1 cellular context compared by ENCODE assay signal in genomic region chr4:87838207-87838606, GRCh38.
TF ChIP-seq lines count a peak whose summit lies in the region.

No MANE protein-coding gene starts in this region.

TF ChIP-seq in SK-N-SH treated with all-trans-retinoic acid at 6 μM for 48 hours, 23 proteins besides CTCF, POLR2A, EP300 and RAD21 (continued from another document):
- TF ChIP-seq TSHZ2 (CRISPR knock-in tag; IDR thresholded peaks at IDR 0.05) (no peak), RARB (CRISPR knock-in tag; IDR thresholded peaks at IDR 0.05) (no peak)
- TF ChIP-seq, protein P1, sequence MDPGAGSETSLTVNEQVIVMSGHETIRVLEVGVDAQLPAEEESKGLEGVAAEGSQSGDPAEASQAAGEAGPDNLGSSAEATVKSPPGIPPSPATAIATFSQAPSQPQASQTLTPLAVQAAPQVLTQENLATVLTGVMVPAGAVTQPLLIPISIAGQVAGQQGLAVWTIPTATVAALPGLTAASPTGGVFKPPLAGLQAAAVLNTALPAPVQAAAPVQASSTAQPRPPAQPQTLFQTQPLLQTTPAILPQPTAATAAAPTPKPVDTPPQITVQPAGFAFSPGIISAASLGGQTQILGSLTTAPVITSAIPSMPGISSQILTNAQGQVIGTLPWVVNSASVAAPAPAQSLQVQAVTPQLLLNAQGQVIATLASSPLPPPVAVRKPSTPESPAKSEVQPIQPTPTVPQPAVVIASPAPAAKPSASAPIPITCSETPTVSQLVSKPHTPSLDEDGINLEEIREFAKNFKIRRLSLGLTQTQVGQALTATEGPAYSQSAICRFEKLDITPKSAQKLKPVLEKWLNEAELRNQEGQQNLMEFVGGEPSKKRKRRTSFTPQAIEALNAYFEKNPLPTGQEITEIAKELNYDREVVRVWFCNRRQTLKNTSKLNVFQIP (CRISPR knock-in tag; IDR thresholded peaks at IDR 0.05; ENCODE audit: borderline replicate concordance, low read depth) = no peak
